Comparison of ENCODE assay signal across 21 cellular contexts in genomic region chr1:203778789-203779188, GRCh38. TPM values are rescaled to one million over a fixed set of nuclear protein-coding genes. Genes with fewer than 3 reads are reported as not detected.
DNase-seq lines count a peak whose midpoint lies in the region; ATAC-seq and TF ChIP-seq lines count a peak whose summit lies in the region.
"Had no signal": no experiment of that assay in that cellular context is flagged by ENCODE, and none has a peak within 500 bp of the region (broad histone marks: within the 10 kb centered on the region; RNA-seq: fewer than 3 reads in every experiment).

No MANE protein-coding gene starts in this region.

- H3K36me3 ChIP-seq in left ventricle myocardium inferior: no peaks in the 10 kb centered on the region
- H3K36me3 ChIP-seq: HAP-1 had no signal

- intact Hi-C loops in cardiac septum (cut with DNase I) (no loop called here), left ventricle myocardium inferior (cut with micrococcal nuclease) (no loop called here)

- no peaks in the 10 kb centered on the region for H3K27me3 ChIP-seq in left ventricle myocardium inferior (ENCODE audit: low read depth)
- H3K27me3 ChIP-seq: BLaER1 had no signal

- no peaks in the 10 kb centered on the region for H3K27me3 Mint-ChIP-seq in immature natural killer cell (ENCODE audit: low read depth in 3 of 3)
- no peaks in the 10 kb centered on the region for H3K27me3 Mint-ChIP-seq in natural killer cell treated with Interleukin-12 subunit alpha and Interleukin-12 subunit beta and Interleukin-15 and Interleukin-18, amount 100 ng/mL, for 72 hours
- H3K27me3 Mint-ChIP-seq: B cell; CD4-positive, alpha-beta T cell had no signal

- no peak overlapping the region for H3K4me3 Mint-ChIP-seq in immature natural killer cell
- H3K4me3 Mint-ChIP-seq in natural killer cell treated with Interleukin-12 subunit alpha and Interleukin-12 subunit beta and Interleukin-15 and Interleukin-18, amount 100 ng/mL, for 72 hours: no peak overlapping the region
- H3K4me3 Mint-ChIP-seq: B cell; CD4-positive, alpha-beta T cell; HFFc6 had no signal

- no peaks in the 10 kb centered on the region for H3K9me3 ChIP-seq in left ventricle myocardium inferior (replicated peaks)
- H3K9me3 ChIP-seq: BLaER1, HAP-1 had no signal

- peak overlapping the region in 4 of 6 donors; percentile 32 to 77 (median 55) for H3K27ac Mint-ChIP-seq in immature natural killer cell
- H3K27ac Mint-ChIP-seq in natural killer cell treated with Interleukin-12 subunit alpha and Interleukin-12 subunit beta and Interleukin-15 and Interleukin-18, amount 100 ng/mL, for 72 hours: peak overlapping the region; percentile 58 to 62
- H3K27ac Mint-ChIP-seq: B cell, HFFc6 had no signal

- no peaks in the 10 kb centered on the region for H3K9me3 Mint-ChIP-seq in immature natural killer cell
- no peaks in the 10 kb centered on the region for H3K9me3 Mint-ChIP-seq in natural killer cell treated with Interleukin-12 subunit alpha and Interleukin-12 subunit beta and Interleukin-15 and Interleukin-18, amount 100 ng/mL, for 72 hours
- H3K9me3 Mint-ChIP-seq: CD4-positive, alpha-beta T cell; HFFc6 had no signal

- ATAC-seq in natural killer cell treated with Interleukin-12 subunit alpha and Interleukin-12 subunit beta and Interleukin-15 and Interleukin-18, amount 100 ng/mL, for 72 hours: no peak
- ATAC-seq in GM18502 (IDR thresholded peaks at IDR 0.05; ENCODE audit: poor library complexity, unreplicated experiment) (no peak), GM18505 (IDR thresholded peaks at IDR 0.05; ENCODE audit: unreplicated experiment) (no peak)

- peak; percentile 7 for DNase-seq in cardiac septum (ENCODE audit: low spot score)
- no peak for DNase-seq in left ventricle myocardium inferior
- no peak for DNase-seq in immature natural killer cell
- DNase-seq in natural killer cell treated with Interleukin-12 subunit alpha and Interleukin-12 subunit beta and Interleukin-15 and Interleukin-18, amount 100 ng/mL, for 72 hours (ENCODE audit: low spot score): no peak
- no peak for DNase-seq in NCI-H1105 (lab: John Stamatoyannopoulos, UW)
- DNase-seq: Calu3; CD4-positive, alpha-beta T cell; COR-L47; DMS53; DMS79 treated with DMSO at 0.1 percent for 48 hours; GOT3; HFFc6 had no signal

- TF ChIP-seq POLR2A in GM18505 (IDR thresholded peaks at IDR 0.05; ENCODE audit: borderline replicate concordance, extremely low read depth, insufficient read depth, insufficient read length): no peak

- H3K36me3 Mint-ChIP-seq in immature natural killer cell: peaks cover 9 to 21% (median 15%) of the 10 kb centered on the region in 3 donors
- H3K36me3 Mint-ChIP-seq in natural killer cell treated with Interleukin-12 subunit alpha and Interleukin-12 subunit beta and Interleukin-15 and Interleukin-18, amount 100 ng/mL, for 72 hours: peaks cover 2% of the 10 kb centered on the region

- peaks cover 7 to 14% of the 10 kb centered on the region in 2 donors for H3K4me1 Mint-ChIP-seq in immature natural killer cell
- H3K4me1 Mint-ChIP-seq in natural killer cell treated with Interleukin-12 subunit alpha and Interleukin-12 subunit beta and Interleukin-15 and Interleukin-18, amount 100 ng/mL, for 72 hours (ENCODE audit: low read depth in 2 of 2): peaks cover 8 to 11% of the 10 kb centered on the region in 2 donors

- no peaks in the 10 kb centered on the region for H3K4me1 ChIP-seq in left ventricle myocardium inferior
- H3K4me1 ChIP-seq: BLaER1 had no signal

- H3K4me3 ChIP-seq in left ventricle myocardium inferior: no peak overlapping the region
- H3K4me3 ChIP-seq: BLaER1, HAP-1 had no signal

- no peak for TF ChIP-seq CTCF in left ventricle myocardium inferior (IDR thresholded peaks at IDR 0.05; ENCODE audit: borderline replicate concordance)

- H3K27ac ChIP-seq in left ventricle myocardium inferior (replicated peaks): no peak overlapping the region
- H3K27ac ChIP-seq: 22Rv1, BLaER1, C4-2B had no signal

RNA-seq across cellular contexts. Expression of gene LAX1, which starts 13.8 kb away (rescaled TPM):
- total RNA-seq in cardiac septum (0.40 TPM), left ventricle myocardium inferior (not detected)
- polyA plus RNA-seq in immature natural killer cell: 10 to 100 TPM; 13.0 to 49.0 (median 14.0) TPM
- 1 to 10 TPM; 7.2 to 7.7 TPM for total RNA-seq in natural killer cell treated with Interleukin-12 subunit alpha and Interleukin-12 subunit beta and Interleukin-15 and Interleukin-18, amount 100 ng/mL, for 72 hours
- total RNA-seq: Calu3, Daoy, HFFc6 had no signal
- polyA plus RNA-seq: AG04450 had no signal

RNA-seq across cellular contexts. Expression of gene ZBED6, which starts 16.6 kb away (rescaled TPM):
- total RNA-seq in cardiac septum (18.4 TPM), left ventricle myocardium inferior (11.1 TPM)
- 1 to 10 TPM in 1 of 3 donors, under 1 TPM in 2; 0.19 to 1.4 (median 0.43) TPM for polyA plus RNA-seq in immature natural killer cell
- total RNA-seq in natural killer cell treated with Interleukin-12 subunit alpha and Interleukin-12 subunit beta and Interleukin-15 and Interleukin-18, amount 100 ng/mL, for 72 hours: 10 to 100 TPM; 24.9 to 29.3 TPM

RNA-seq across cellular contexts. Expression of gene ZC3H11A, which starts 16.6 kb away (rescaled TPM):
- total RNA-seq in cardiac septum (46.9 TPM), left ventricle myocardium inferior (50.1 TPM)
- polyA plus RNA-seq in immature natural killer cell: 10 to 100 TPM; 23.2 to 50.4 (median 34.4) TPM
- 10 to 100 TPM; 84.1 to 91.8 TPM for total RNA-seq in natural killer cell treated with Interleukin-12 subunit alpha and Interleukin-12 subunit beta and Interleukin-15 and Interleukin-18, amount 100 ng/mL, for 72 hours
